9 cellular contexts compared by ENCODE assay signal in genomic region chr5:135977375-135977928, GRCh38. TPM values are rescaled to one million over a fixed set of nuclear protein-coding genes. Genes with fewer than 3 reads are reported as not detected.
DNase-seq lines count a peak whose midpoint lies in the region; ATAC-seq and TF ChIP-seq lines count a peak whose summit lies in the region.
"Had no signal": no experiment of that assay in that cellular context is flagged by ENCODE, and none has a peak within 500 bp of the region (broad histone marks: within the 10 kb centered on the region; RNA-seq: fewer than 3 reads in every experiment).

No MANE protein-coding gene starts in this region.

- no peak overlapping the region for H3K27ac Mint-ChIP-seq in T-cell
- H3K27ac Mint-ChIP-seq in memory B cell, result no peak overlapping the region

- peaks cover 43 to 50% of the 10 kb centered on the region in 2 donors for H3K27me3 Mint-ChIP-seq in T-cell
- H3K27me3 Mint-ChIP-seq in memory B cell, result peaks cover 27% of the 10 kb centered on the region

- H3K4me3 Mint-ChIP-seq in T-cell, result no peak overlapping the region
- H3K4me3 Mint-ChIP-seq in memory B cell, result no peak overlapping the region

- no peaks in the 10 kb centered on the region for H3K27me3 ChIP-seq in testis

- H3K36me3 ChIP-seq in testis (ENCODE audit: low read depth, missing control alignments), result no peaks in the 10 kb centered on the region

- intact Hi-C loops in testis (cut with DNase I; ENCODE audit: low total_unique reads), result no loop called here

- no peaks in the 10 kb centered on the region for H3K4me1 Mint-ChIP-seq in T-cell
- no peaks in the 10 kb centered on the region for H3K4me1 Mint-ChIP-seq in memory B cell

- POLR2A ChIA-PET in T-cell (lab: Charles Lee), result no interaction called here

- H3K4me1 ChIP-seq in testis, result no peaks in the 10 kb centered on the region

- no peak for DNase-seq in GM12864 (ENCODE audit: low read depth)
- DNase-seq in T-cell, result peak in 22 of 34 experiments; percentile 4 to 42 (median 23)
- DNase-seq in choroid plexus epithelial cell (ENCODE audit: low read depth), result peak; percentile 38
- peak in 1 of 2 donors; percentile 11 for DNase-seq in memory B cell (ENCODE audit: low spot score in 2 of 2)
- peak; percentile 77 for DNase-seq in testis

- peak; percentile 98 for TF ChIP-seq CTCF in GM12864 (IDR thresholded peaks at IDR 0.05; ENCODE audit: low read depth, low read length, missing control alignments)
- peak; percentile 58 for TF ChIP-seq CTCF in choroid plexus epithelial cell (conservative IDR thresholded peaks at IDR 0.05; ENCODE audit: low read depth, low read length)
- TF ChIP-seq CTCF in testis (IDR thresholded peaks at IDR 0.05), result peak; percentile 38 to 67 (median 65)

- 32 to 37% methylated on average over 13 to 17 of the region's 17 CpGs for WGBS in testis, 2 donors

- CTCF ChIA-PET in T-cell (lab: Charles Lee), result interaction anchor here in 1 of 2 donors (0.8 kb wide), 1 partner anchor 104 kb away, joined by 3 read pairs; no protein-coding TSS in a partner anchor

- no peak overlapping the region for H3K27ac ChIP-seq in testis
- H3K27ac ChIP-seq: PC-9 had no signal

- no peak for TF ChIP-seq POLR2A in testis (IDR thresholded peaks at IDR 0.05)

- H3K9me3 Mint-ChIP-seq in T-cell, result peaks cover 0 to 3% (median 0%) of the 10 kb centered on the region in 3 donors
- H3K9me3 Mint-ChIP-seq in memory B cell, result no peaks in the 10 kb centered on the region

- no peaks in the 10 kb centered on the region for H3K36me3 Mint-ChIP-seq in T-cell
- no peaks in the 10 kb centered on the region for H3K36me3 Mint-ChIP-seq in memory B cell

- ATAC-seq in HG02852 (IDR thresholded peaks at IDR 0.05; ENCODE audit: unreplicated experiment) (peak; percentile 56), T-cell (replicated peaks in 1 of 4) (peak in 2 of 4 experiments; percentile 43 to 53), memory B cell (ENCODE audit: low read depth) (peak; percentile 59), HG03565 (IDR thresholded peaks at IDR 0.05; ENCODE audit: unreplicated experiment) (no peak), HG02623 (IDR thresholded peaks at IDR 0.05; ENCODE audit: unreplicated experiment) (no peak)

- H3K4me3 ChIP-seq in GM12864 (ENCODE audit: low read depth, low read length), result no peak overlapping the region
- no peak overlapping the region for H3K4me3 ChIP-seq in choroid plexus epithelial cell (ENCODE audit: low read depth, low read length)
- peak overlapping the region in 1 of 2 donors; percentile 10 for H3K4me3 ChIP-seq in testis
- H3K4me3 ChIP-seq: PC-9 had no signal

- H3K9me3 ChIP-seq in testis, result no peaks in the 10 kb centered on the region

RNA-seq across cellular contexts. Expression of gene LECT2, which starts 22.7 kb away (rescaled TPM):
- total RNA-seq in T-cell (not detected), testis (1 to 10 TPM in 1 of 2 donors, under 1 TPM in 1; 0.87 to 6.6 TPM)
- 14.5 TPM for polyA plus RNA-seq in testis (ENCODE audit: insufficient read depth, low read depth, low replicate concordance)
- total RNA-seq: PC-9 had no signal

RNA-seq across cellular contexts. Expression of gene TGFBI, which starts 51.3 kb away (rescaled TPM):
- 1 to 10 TPM; 1.9 to 5.1 (median 2.9) TPM for total RNA-seq in T-cell
- total RNA-seq in testis, result 10 to 100 TPM in 1 of 2 donors, 1 to 10 TPM in 1; 9.0 to 15.4 TPM
- 77.2 TPM for polyA plus RNA-seq in testis (ENCODE audit: insufficient read depth, low read depth, low replicate concordance)

Comparison
In these comparisons a context has a peak if more than half of its experiments do, and no peak if none do; other contexts are left out.
1. ATAC-seq: peak in HG02852 (single experiment) and memory B cell (single experiment); none in HG03565 (single experiment) and HG02623 (single experiment).
2. Peak in every context shown above with its lines, with median percentiles within 50 percentile points of each other: CTCF ChIP-seq.